In the genomic region with DNA sequence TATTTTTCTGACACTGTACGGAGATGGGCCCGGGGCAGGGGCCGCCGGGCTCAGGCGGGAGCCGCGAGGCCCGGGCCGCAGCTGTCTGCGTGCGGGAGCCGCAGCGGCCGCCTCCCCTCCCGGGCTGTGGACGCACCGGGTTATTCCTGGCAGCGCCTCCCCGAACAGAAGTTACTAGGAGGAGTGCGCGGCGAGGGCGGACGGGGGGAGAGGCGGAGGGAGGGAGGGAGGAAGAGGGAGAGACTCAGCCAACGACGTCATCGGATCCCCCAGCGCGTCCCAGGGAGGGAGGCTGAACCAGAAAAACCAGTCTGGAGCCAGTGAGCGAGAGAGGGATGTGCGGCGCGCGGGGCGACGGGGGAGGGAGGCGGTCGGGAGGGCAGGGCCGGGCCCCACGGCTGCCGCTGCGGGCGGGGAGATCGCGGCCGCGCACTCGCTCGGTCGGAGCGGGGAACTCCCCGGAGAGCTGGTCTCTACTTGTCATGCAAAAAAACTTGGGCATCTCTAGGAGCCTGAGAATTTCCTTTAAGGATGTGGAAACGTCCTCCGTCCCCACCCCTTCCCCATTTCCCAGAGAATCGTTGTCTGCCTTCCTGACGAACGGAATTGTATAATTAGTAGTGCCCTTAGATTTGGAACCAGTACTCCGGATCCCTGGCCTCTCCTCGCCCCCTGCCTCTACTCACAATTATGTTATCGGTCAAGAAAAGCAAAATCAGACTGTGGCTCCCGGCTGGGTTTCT, we compare ENCODE assay signal across 8 cellular contexts. TPM values are rescaled to one million over a fixed set of nuclear protein-coding genes. Genes with fewer than 3 reads are reported as not detected.
DNase-seq lines count a peak whose midpoint lies in the region; ATAC-seq, FAIRE-seq and TF ChIP-seq lines count a peak whose summit lies in the region.

No MANE protein-coding gene starts in this region.

- DNase-seq in A549 (ENCODE audit: low read depth in 1 of 2, low spot score in 1 of 2) (peak; percentile 65 to 92), NCI-H510A (lab: John Stamatoyannopoulos, UW) (peak; percentile 93), dermis blood vessel endothelial cell (peak; percentile 95)
- DNase-seq in activated CD4-positive, alpha-beta memory T cell treated with anti-CD3 and anti-CD28 coated beads for 36 hours: peak; percentile 96
- DNase-seq in stimulated activated CD4-positive, alpha-beta T cell treated with anti-CD3 and anti-CD28 coated beads, Interleukin-2, amount 100 ng/mL, for 4 hours (ENCODE audit: low read depth): peak; percentile 90

- peak overlapping the region; percentile 87 for H3K4me3 ChIP-seq in A549
- H3K4me3 ChIP-seq in liver (ENCODE audit: low read depth in 1 of 3, low read length in 3 of 3): peak overlapping the region; percentile 93 to 99 (median 95)

- H3K4me1 ChIP-seq in A549: peaks cover 22% of the 10 kb centered on the region
- H3K4me1 ChIP-seq in liver (ENCODE audit: control insufficient read depth in 4 of 4, insufficient read depth in 4 of 4, low read length in 3 of 4): peaks cover 0 to 9% (median 5%) of the 10 kb centered on the region in 4 donors

- peaks cover 28% of the 10 kb centered on the region for H3K4me1 Mint-ChIP-seq in activated CD4-positive, alpha-beta memory T cell treated with anti-CD3 and anti-CD28 coated beads for 36 hours (ENCODE audit: low read depth)

- POLR2A ChIA-PET in A549 (lab: Yijun Ruan, JAX): no interaction called here
- POLR2A ChIA-PET in activated CD4-positive, alpha-beta memory T cell treated with anti-CD3 and anti-CD28 coated beads for 36 hours (lab: Charles Lee): interaction anchor here (0.6 to 2.8 kb wide), 27 partner anchors 8 to 592 kb away, joined by 3 to 26 read pairs (median 4); no protein-coding TSS in a partner anchor

- peak overlapping the region; percentile 83 to 93 for H3K27ac ChIP-seq in A549
- H3K27ac ChIP-seq in liver (ENCODE audit: low read depth in 1 of 2, low read length in 2 of 2): peak overlapping the region; percentile 100

- intact Hi-C loops in activated CD4-positive, alpha-beta memory T cell treated with anti-CD3 and anti-CD28 coated beads for 36 hours (cut with micrococcal nuclease): loop anchor here (1.0 to 10.0 kb wide), 9 partner anchors 71 to 1398 kb away; a partner anchor contains a TSS

- ATAC-seq in A549 (peak; percentile 71 to 83), GM18867 (IDR thresholded peaks at IDR 0.05; ENCODE audit: unreplicated experiment) (peak; percentile 27), HG03175 (IDR thresholded peaks at IDR 0.05; ENCODE audit: unreplicated experiment) (peak; percentile 20)

- peak overlapping the region; percentile 98 for H3K9ac ChIP-seq in liver (ENCODE audit: low read depth in 1 of 2, low read length in 2 of 2)

- H3K27ac Mint-ChIP-seq in activated CD4-positive, alpha-beta memory T cell treated with anti-CD3 and anti-CD28 coated beads for 36 hours: peak overlapping the region; percentile 99

- peak overlapping the region; percentile 96 for H3K4me3 Mint-ChIP-seq in activated CD4-positive, alpha-beta memory T cell treated with anti-CD3 and anti-CD28 coated beads for 36 hours

- H3K4me2 ChIP-seq in A549: peak overlapping the region; percentile 76

- TF ChIP-seq EP300 in A549 (IDR thresholded peaks at IDR 0.05): no peak

- H3K9me3 Mint-ChIP-seq in activated CD4-positive, alpha-beta memory T cell treated with anti-CD3 and anti-CD28 coated beads for 36 hours: no peaks in the 10 kb centered on the region

- H3K36me3 Mint-ChIP-seq in activated CD4-positive, alpha-beta memory T cell treated with anti-CD3 and anti-CD28 coated beads for 36 hours: peaks cover 6% of the 10 kb centered on the region

- no peaks in the 10 kb centered on the region for H3K27me3 ChIP-seq in liver (ENCODE audit: control insufficient read depth in 4 of 4, insufficient read depth in 4 of 4, low read length in 3 of 4)

- CTCF ChIA-PET in A549 (lab: Yijun Ruan, JAX): no interaction called here
- CTCF ChIA-PET in activated CD4-positive, alpha-beta memory T cell treated with anti-CD3 and anti-CD28 coated beads for 36 hours (lab: Charles Lee): interaction anchor here (1.0 to 2.0 kb wide), 8 partner anchors 11 to 253 kb away, joined by 3 to 9 read pairs (median 4); no protein-coding TSS in a partner anchor

- no peaks in the 10 kb centered on the region for H3K36me3 ChIP-seq in liver (ENCODE audit: control insufficient read depth in 4 of 4, insufficient read depth in 3 of 4, low read depth in 1 of 4, low read length in 3 of 4)

- 0% methylated on average over 17 of the region's 62 CpGs for WGBS in A549 (ENCODE audit: missing lambda C conversion rate)
- WGBS in liver: under 1% methylated on average over 62 of the region's 62 CpGs

- TF ChIP-seq RAD21 in A549 (conservative IDR thresholded peaks at IDR 0.05 in 1 of 2, IDR thresholded peaks at IDR 0.05 in 1 of 2) (no peak), liver (IDR thresholded peaks at IDR 0.05) (peak in 1 of 2 donors; percentile 6)

- peak; percentile 13 for TF ChIP-seq POLR2A in A549 (IDR thresholded peaks at IDR 0.05; ENCODE audit: low read length)

- peaks cover 2% of the 10 kb centered on the region for H3K27me3 Mint-ChIP-seq in activated CD4-positive, alpha-beta memory T cell treated with anti-CD3 and anti-CD28 coated beads for 36 hours

- TF ChIP-seq CTCF in A549 (IDR thresholded peaks at IDR 0.05) (no peak), liver (IDR thresholded peaks at IDR 0.05; ENCODE audit: low read depth, low read length, missing input control) (no peak)

- H3K9me3 ChIP-seq in A549 (no peaks in the 10 kb centered on the region), liver (ENCODE audit: control insufficient read depth in 4 of 4, low read length in 3 of 4) (no peaks in the 10 kb centered on the region)

- FAIRE-seq in A549 (lab: Jason Lieb, UNC): no peak

TF ChIP-seq in A549, 52 proteins besides CTCF, POLR2A, EP300 and RAD21 (continues in another document):
- TF ChIP-seq FOXS1 (CRISPR knock-in tag; IDR thresholded peaks at IDR 0.05): no peak
- TF ChIP-seq ZFP36 (IDR thresholded peaks at IDR 0.05; ENCODE audit: borderline replicate concordance, partially characterized antibody): no peak
- TF ChIP-seq POLR2AphosphoS2 (conservative IDR thresholded peaks at IDR 0.05; ENCODE audit: low read length): no peak
- TF ChIP-seq FOSB (CRISPR knock-in tag; IDR thresholded peaks at IDR 0.05): no peak
- no peak for TF ChIP-seq SREBF2 (IDR thresholded peaks at IDR 0.05)
- TF ChIP-seq EHF (CRISPR knock-in tag; IDR thresholded peaks at IDR 0.05): no peak
- TF ChIP-seq CBX8 (IDR thresholded peaks at IDR 0.05): no peak
- TF ChIP-seq KDM1A (IDR thresholded peaks at IDR 0.05; ENCODE audit: low read depth): no peak
- no peak for TF ChIP-seq ZC3H11A (IDR thresholded peaks at IDR 0.05)
- TF ChIP-seq RCOR1 (IDR thresholded peaks at IDR 0.05; ENCODE audit: low read depth, low read length): no peak
- no peak for TF ChIP-seq NR3C1 (IDR thresholded peaks at IDR 0.05)
- TF ChIP-seq CHD2 (IDR thresholded peaks at IDR 0.05; ENCODE audit: low read length, partially characterized antibody): no peak
- no peak for TF ChIP-seq CHD4 (IDR thresholded peaks at IDR 0.05; ENCODE audit: borderline replicate concordance)
- no peak for TF ChIP-seq HDAC2 (IDR thresholded peaks at IDR 0.05)
- no peak for TF ChIP-seq HEYL (CRISPR knock-in tag; IDR thresholded peaks at IDR 0.05)
- TF ChIP-seq RFX5 (IDR thresholded peaks at IDR 0.05): no peak
- TF ChIP-seq KDM5A (IDR thresholded peaks at IDR 0.05): no peak
- TF ChIP-seq RARB (CRISPR knock-in tag; IDR thresholded peaks at IDR 0.05): no peak
- 0 out of 5 replicates have a peak, but pooled peaks of 1 of the 2 experiments have one; percentile 32 for TF ChIP-seq JUN (IDR thresholded peaks at IDR 0.05)
- TF ChIP-seq MYC (IDR thresholded peaks at IDR 0.05; ENCODE audit: borderline replicate concordance, low read length): no peak

TF ChIP-seq in liver, 16 proteins besides CTCF, POLR2A, EP300 and RAD21:
- TF ChIP-seq, protein P1, sequence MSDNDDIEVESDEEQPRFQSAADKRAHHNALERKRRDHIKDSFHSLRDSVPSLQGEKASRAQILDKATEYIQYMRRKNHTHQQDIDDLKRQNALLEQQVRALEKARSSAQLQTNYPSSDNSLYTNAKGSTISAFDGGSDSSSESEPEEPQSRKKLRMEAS (IDR thresholded peaks at IDR 0.05): no peak
- TF ChIP-seq RXRA (IDR thresholded peaks at IDR 0.05) (peak in 1 of 2 donors; percentile 36), SP1 (IDR thresholded peaks at IDR 0.05) (peak; percentile 51), JUND (IDR thresholded peaks at IDR 0.05) (peak in 1 of 2 donors; percentile 43)
- TF ChIP-seq, protein P2, sequence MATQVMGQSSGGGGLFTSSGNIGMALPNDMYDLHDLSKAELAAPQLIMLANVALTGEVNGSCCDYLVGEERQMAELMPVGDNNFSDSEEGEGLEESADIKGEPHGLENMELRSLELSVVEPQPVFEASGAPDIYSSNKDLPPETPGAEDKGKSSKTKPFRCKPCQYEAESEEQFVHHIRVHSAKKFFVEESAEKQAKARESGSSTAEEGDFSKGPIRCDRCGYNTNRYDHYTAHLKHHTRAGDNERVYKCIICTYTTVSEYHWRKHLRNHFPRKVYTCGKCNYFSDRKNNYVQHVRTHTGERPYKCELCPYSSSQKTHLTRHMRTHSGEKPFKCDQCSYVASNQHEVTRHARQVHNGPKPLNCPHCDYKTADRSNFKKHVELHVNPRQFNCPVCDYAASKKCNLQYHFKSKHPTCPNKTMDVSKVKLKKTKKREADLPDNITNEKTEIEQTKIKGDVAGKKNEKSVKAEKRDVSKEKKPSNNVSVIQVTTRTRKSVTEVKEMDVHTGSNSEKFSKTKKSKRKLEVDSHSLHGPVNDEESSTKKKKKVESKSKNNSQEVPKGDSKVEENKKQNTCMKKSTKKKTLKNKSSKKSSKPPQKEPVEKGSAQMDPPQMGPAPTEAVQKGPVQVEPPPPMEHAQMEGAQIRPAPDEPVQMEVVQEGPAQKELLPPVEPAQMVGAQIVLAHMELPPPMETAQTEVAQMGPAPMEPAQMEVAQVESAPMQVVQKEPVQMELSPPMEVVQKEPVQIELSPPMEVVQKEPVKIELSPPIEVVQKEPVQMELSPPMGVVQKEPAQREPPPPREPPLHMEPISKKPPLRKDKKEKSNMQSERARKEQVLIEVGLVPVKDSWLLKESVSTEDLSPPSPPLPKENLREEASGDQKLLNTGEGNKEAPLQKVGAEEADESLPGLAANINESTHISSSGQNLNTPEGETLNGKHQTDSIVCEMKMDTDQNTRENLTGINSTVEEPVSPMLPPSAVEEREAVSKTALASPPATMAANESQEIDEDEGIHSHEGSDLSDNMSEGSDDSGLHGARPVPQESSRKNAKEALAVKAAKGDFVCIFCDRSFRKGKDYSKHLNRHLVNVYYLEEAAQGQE (IDR thresholded peaks at IDR 0.05): peak; percentile 51
TF ChIP-seq in liver: peak in this region for 4.

RNA-seq across cellular contexts. Expression of a gene that starts 1.4 kb away (rescaled TPM):
- polyA plus RNA-seq in A549 (2011; rRNA removed): 2.6 and 5.1 TPM in 2 replicates
- polyA plus RNA-seq in A549 (2012; cell fraction: cytosol; rRNA removed): 0.54 and 0.78 TPM in 2 replicates
- polyA plus RNA-seq in A549 (2012; cell fraction: nucleus; rRNA removed): 0.94 and 1.3 TPM in 2 replicates
- 1.8 to 2.3 TPM (median 2.2 TPM) in 3 replicates for polyA plus RNA-seq in A549 (2017; fragmentation: RNase III; extraction: RNeasy Plus Mini Kit Qiagen cat#74134 plus additional on column Dnase treatment)
- polyA minus RNA-seq in A549 (2011; rRNA and poly(A)+ RNA removed): 7.3 and 7.7 TPM in 2 replicates
- 10 to 100 TPM; 24.3 to 25.1 TPM for total RNA-seq in activated CD4-positive, alpha-beta memory T cell treated with anti-CD3 and anti-CD28 coated beads for 36 hours
- total RNA-seq in dermis blood vessel endothelial cell: 10.6 and 11.7 TPM in 2 replicates
- total RNA-seq in liver: 1 to 10 TPM; 1.7 to 6.6 TPM
- 1 to 10 TPM in 1 of 2 donors, under 1 TPM in 1; 0.82 to 1.0 TPM for polyA plus RNA-seq in liver

Comparison
In these comparisons a context has a peak if more than half of its experiments do, and no peak if none do; other contexts are left out.
1. Peak in every context shown above with its lines: DNase-seq, ATAC-seq, H3K4me3 ChIP-seq and H3K27ac ChIP-seq.
2. ATAC-seq: peak in every context shown above with its lines; median percentile 77 in A549; 27 in GM18867; 20 in HG03175.